13 cellular contexts compared by ENCODE assay signal in genomic region chr9:20041717-20042116, GRCh38.
DNase-seq lines count a peak whose midpoint lies in the region; ATAC-seq and TF ChIP-seq lines count a peak whose summit lies in the region.
"Had no signal": no experiment of that assay in that cellular context is flagged by ENCODE, and none has a peak within 500 bp of the region (broad histone marks: within the 10 kb centered on the region; RNA-seq: fewer than 3 reads in every experiment).

No MANE protein-coding gene starts in this region.

- H3K9me3 ChIP-seq in heart right ventricle (no peaks in the 10 kb centered on the region), esophagus muscularis mucosa (no peaks in the 10 kb centered on the region)
- H3K9me3 ChIP-seq: tibial artery had no signal

- H3K4me1 Mint-ChIP-seq in brain = peaks cover 50% of the 10 kb centered on the region

- H3K36me3 ChIP-seq in heart right ventricle (no peaks in the 10 kb centered on the region), esophagus muscularis mucosa (no peaks in the 10 kb centered on the region)
- H3K36me3 ChIP-seq: tibial artery had no signal

- ATAC-seq in heart right ventricle = peak in 4 of 8 donors; percentile 30 to 74 (median 48)
- no peak for ATAC-seq in Right ventricle myocardium inferior
- no peak for ATAC-seq in GM18909 (IDR thresholded peaks at IDR 0.05; ENCODE audit: poor library complexity, unreplicated experiment)
- ATAC-seq: Panc1 had no signal

- no peak for TF ChIP-seq POLR2A in esophagus muscularis mucosa (IDR thresholded peaks at IDR 0.05; ENCODE audit: low read depth)

- no peak for TF ChIP-seq EP300 in esophagus muscularis mucosa (IDR thresholded peaks at IDR 0.05)

- WGBS in heart right ventricle, 2 donors = 37 to 50% methylated on average over 5 of the region's 5 CpGs
- 67% methylated on average over 4 of the region's 5 CpGs for WGBS in esophagus muscularis mucosa

- H3K27ac Mint-ChIP-seq in brain = peak overlapping the region in 4 of 5 experiments; percentile 78 to 93 (median 87)
- H3K27ac Mint-ChIP-seq: activated B cell treated with CpG ODN at 0.5 μM for 24 hours, IgD-negative memory B cell had no signal

- intact Hi-C loops in heart right ventricle (cut with DNase I) (no loop called here), Right ventricle myocardium inferior (cut with DNase I) (no loop called here), esophagus muscularis mucosa (cut with DNase I) (no loop called here)

- H3K27ac ChIP-seq in heart right ventricle (no peak overlapping the region), esophagus muscularis mucosa (replicated peaks in 1 of 4) (no peak overlapping the region)
- H3K27ac ChIP-seq: tibial artery had no signal

- H3K4me3 ChIP-seq in heart right ventricle (peak overlapping the region in 2 of 10 donors; percentile 13 to 14), esophagus muscularis mucosa (no peak overlapping the region)
- H3K4me3 ChIP-seq: tibial artery had no signal

- no peak for TF ChIP-seq CTCF in heart right ventricle (IDR thresholded peaks at IDR 0.05)
- TF ChIP-seq CTCF in brain (conservative IDR thresholded peaks at IDR 0.05) = no peak
- TF ChIP-seq CTCF in esophagus muscularis mucosa (IDR thresholded peaks at IDR 0.05) = no peak

- H3K27me3 Mint-ChIP-seq in brain = peaks cover 4% of the 10 kb centered on the region
- H3K27me3 Mint-ChIP-seq: activated B cell treated with CpG ODN at 0.5 μM for 24 hours, IgD-negative memory B cell had no signal

- H3K9me3 Mint-ChIP-seq in brain = no peaks in the 10 kb centered on the region
- H3K9me3 Mint-ChIP-seq: activated B cell treated with CpG ODN at 0.5 μM for 24 hours had no signal

- no peaks in the 10 kb centered on the region for H3K36me3 Mint-ChIP-seq in brain
- H3K36me3 Mint-ChIP-seq: IgD-negative memory B cell had no signal

- no peaks in the 10 kb centered on the region for H3K27me3 ChIP-seq in heart right ventricle
- H3K27me3 ChIP-seq in esophagus muscularis mucosa = no peaks in the 10 kb centered on the region
- H3K27me3 ChIP-seq: tibial artery had no signal

- peak overlapping the region in 4 of 5 experiments; percentile 8 to 67 (median 50) for H3K4me3 Mint-ChIP-seq in brain
- H3K4me3 Mint-ChIP-seq: activated B cell treated with CpG ODN at 0.5 μM for 24 hours, IgD-negative memory B cell had no signal

- DNase-seq in heart right ventricle (peak; percentile 9 to 11), Right ventricle myocardium inferior (ENCODE audit: missing footprints) (no peak), NCI-H2171 (lab: John Stamatoyannopoulos, UW) (peak; percentile 23), esophagus muscularis mucosa (ENCODE audit: extremely low spot score) (no peak), 8988T (no peak), GM03348 (ENCODE audit: low spot score) (no peak)
- DNase-seq: activated B cell treated with CpG ODN at 0.5 μM for 24 hours, NCI-H1930, tibial artery had no signal

- H3K4me1 ChIP-seq in heart right ventricle = peaks cover 0 to 19% (median 11%) of the 10 kb centered on the region in 9 donors
- peaks cover 7 to 15% (median 14%) of the 10 kb centered on the region in 4 donors for H3K4me1 ChIP-seq in esophagus muscularis mucosa
- H3K4me1 ChIP-seq: tibial artery had no signal

Comparison
In these comparisons a context has a peak if more than half of its experiments do, and no peak if none do; other contexts are left out.
1. DNase-seq: peak in heart right ventricle (2 of 2) and NCI-H2171 (single experiment); none in Right ventricle myocardium inferior (single experiment), esophagus muscularis mucosa (single experiment), 8988T (single experiment) and GM03348 (single experiment).